In the genomic region with DNA sequence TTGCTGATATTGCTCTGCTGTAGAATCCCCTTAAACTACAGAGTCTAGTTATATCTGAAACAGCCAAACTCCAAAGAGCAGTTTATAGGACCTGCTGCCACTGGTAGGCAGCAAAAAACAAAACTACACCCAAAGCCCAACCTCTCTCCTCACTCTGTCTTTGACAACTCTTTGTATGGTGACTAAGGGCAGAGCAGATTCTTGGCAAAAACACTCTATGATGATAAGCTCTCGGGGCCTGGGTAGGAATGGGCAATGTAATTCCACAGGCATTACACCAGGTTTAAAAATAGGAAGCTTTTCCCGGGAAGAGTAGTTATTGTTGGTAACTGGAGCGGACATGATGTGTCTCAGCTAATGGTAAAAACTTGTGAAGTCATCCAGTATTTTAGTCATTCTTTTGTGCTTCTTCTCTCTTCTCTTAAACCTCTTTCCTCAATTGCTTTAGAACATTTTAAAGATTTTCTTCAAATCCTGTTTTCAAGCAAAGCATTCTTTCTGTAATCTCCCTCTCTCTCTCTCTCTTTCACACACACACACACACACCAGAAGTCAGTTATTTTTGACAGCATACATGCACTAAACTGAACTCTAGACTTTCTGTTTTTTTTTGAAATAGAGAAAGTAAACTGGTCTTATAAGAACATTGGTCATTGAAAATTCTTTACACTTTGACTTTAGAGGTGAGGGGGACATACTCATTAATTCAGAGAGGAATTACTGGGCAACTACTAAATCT, we compare ENCODE assay signal across 11 cellular contexts.
DNase-seq lines count a peak whose midpoint lies in the region; ATAC-seq, FAIRE-seq and TF ChIP-seq lines count a peak whose summit lies in the region.
"Had no signal": no experiment of that assay in that cellular context is flagged by ENCODE, and none has a peak within 500 bp of the region (broad histone marks: within the 10 kb centered on the region; RNA-seq: fewer than 3 reads in every experiment).

No MANE protein-coding gene starts in this region.

- FAIRE-seq in bronchial epithelial cell (lab: Jason Lieb, UNC) = no peak

- H3K27ac ChIP-seq in temporal lobe (ENCODE audit: low read depth, low read length) = peak overlapping the region; percentile 50

- no peaks in the 10 kb centered on the region for H3K4me1 Mint-ChIP-seq in stimulated activated memory B cell treated with anti-CD40 and anti-IgM and Interleukin-4, amounts not matched to agents 10 μg/mL and 1 μg/mL and 100 μg/mL, for 72 hours
- H3K4me1 Mint-ChIP-seq: naive B cell had no signal

- DNase-seq in HS-27A (ENCODE audit: low read depth) = peak; percentile 53
- peak; percentile 25 for DNase-seq in bronchial epithelial cell (ENCODE audit: low read depth)
- peak; percentile 91 for DNase-seq in kidney tubule cell (ENCODE audit: low spot score)
- no peak for DNase-seq in stimulated activated CD4-positive, alpha-beta T cell treated with anti-CD3 and anti-CD28 coated beads, Interleukin-4, amount 100 ng/mL, for 24 hours
- DNase-seq: naive B cell had no signal

- no peaks in the 10 kb centered on the region for H3K27me3 Mint-ChIP-seq in stimulated activated memory B cell treated with anti-CD40 and anti-IgM and Interleukin-4, amounts not matched to agents 10 μg/mL and 1 μg/mL and 100 μg/mL, for 72 hours

- no peaks in the 10 kb centered on the region for H3K36me3 Mint-ChIP-seq in stimulated activated memory B cell treated with anti-CD40 and anti-IgM and Interleukin-4, amounts not matched to agents 10 μg/mL and 1 μg/mL and 100 μg/mL, for 72 hours

- peaks cover 13% of the 10 kb centered on the region for H3K9me3 Mint-ChIP-seq in stimulated activated memory B cell treated with anti-CD40 and anti-IgM and Interleukin-4, amounts not matched to agents 10 μg/mL and 1 μg/mL and 100 μg/mL, for 72 hours

- H3K27me3 ChIP-seq in bronchial epithelial cell (ENCODE audit: control insufficient read depth, insufficient read depth, low read length) = no peaks in the 10 kb centered on the region

- no peak for TF ChIP-seq CTCF in bronchial epithelial cell (IDR thresholded peaks at IDR 0.05; ENCODE audit: insufficient read depth, low read length, severe bottlenecking)

- ATAC-seq in HG02678 (IDR thresholded peaks at IDR 0.05; ENCODE audit: unreplicated experiment) (no peak), HG03378 (IDR thresholded peaks at IDR 0.05; ENCODE audit: unreplicated experiment) (no peak)
- ATAC-seq in stimulated activated memory B cell treated with anti-CD40 and anti-IgM and Interleukin-4, amounts not matched to agents 10 μg/mL and 1 μg/mL and 100 μg/mL, for 72 hours = no peak
- ATAC-seq: esophagus mucosa had no signal

- no peak overlapping the region for H3K4me3 Mint-ChIP-seq in stimulated activated memory B cell treated with anti-CD40 and anti-IgM and Interleukin-4, amounts not matched to agents 10 μg/mL and 1 μg/mL and 100 μg/mL, for 72 hours
- H3K4me3 Mint-ChIP-seq: naive B cell; T-helper 1 cell treated with Interleukin-12 subunit alpha and Interleukin-12 subunit beta and Interleukin-4 antibody, amounts not matched to agents 30 μg/mL and 1 μg/mL, for 36 hours had no signal

- H3K4me3 ChIP-seq in bronchial epithelial cell (ENCODE audit: low read depth, low read length) = no peak overlapping the region

- no peak overlapping the region for H3K27ac Mint-ChIP-seq in stimulated activated memory B cell treated with anti-CD40 and anti-IgM and Interleukin-4, amounts not matched to agents 10 μg/mL and 1 μg/mL and 100 μg/mL, for 72 hours
- H3K27ac Mint-ChIP-seq: naive B cell; T-helper 1 cell treated with Interleukin-12 subunit alpha and Interleukin-12 subunit beta and Interleukin-4 antibody, amounts not matched to agents 30 μg/mL and 1 μg/mL, for 36 hours had no signal

- no peaks in the 10 kb centered on the region for H3K36me3 ChIP-seq in bronchial epithelial cell (ENCODE audit: control insufficient read depth, insufficient read depth, low read length)
